Comparison of ENCODE assay signal across 1 cellular context in the genomic region with DNA sequence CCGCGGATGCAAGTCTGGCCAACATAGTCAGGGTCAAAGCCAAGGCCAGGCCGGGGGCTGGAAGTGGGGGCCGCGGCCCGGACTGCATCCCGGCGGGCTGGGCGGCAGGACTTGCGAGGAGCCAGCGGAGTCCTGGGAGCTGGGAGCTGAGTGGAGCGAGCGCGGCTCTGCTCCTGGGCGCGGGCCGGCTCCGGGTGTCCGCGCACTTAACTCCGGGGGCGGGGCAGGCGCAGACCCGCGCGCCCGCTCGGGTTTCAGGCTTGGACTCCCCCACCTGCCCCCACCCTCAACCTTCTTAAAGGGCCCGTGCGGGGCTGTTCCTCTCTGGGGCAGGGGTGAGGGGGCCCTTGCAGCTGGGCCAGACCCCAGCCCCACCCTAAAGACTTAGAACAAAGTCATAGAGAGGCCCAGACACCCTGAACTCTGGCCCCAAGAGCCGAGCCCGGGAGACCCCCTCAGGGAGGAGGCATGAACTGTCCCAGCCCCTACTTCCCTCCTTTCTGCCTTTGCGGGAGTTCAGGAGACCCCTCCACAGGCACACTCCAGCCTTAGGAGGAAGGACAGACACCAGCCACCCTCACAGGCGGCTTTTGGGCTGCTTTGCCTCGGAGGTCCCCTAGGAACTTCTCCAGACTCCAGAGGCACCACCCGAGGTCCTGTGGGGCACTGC.
TF ChIP-seq lines count a peak whose summit lies in the region.

A gene with protein sequence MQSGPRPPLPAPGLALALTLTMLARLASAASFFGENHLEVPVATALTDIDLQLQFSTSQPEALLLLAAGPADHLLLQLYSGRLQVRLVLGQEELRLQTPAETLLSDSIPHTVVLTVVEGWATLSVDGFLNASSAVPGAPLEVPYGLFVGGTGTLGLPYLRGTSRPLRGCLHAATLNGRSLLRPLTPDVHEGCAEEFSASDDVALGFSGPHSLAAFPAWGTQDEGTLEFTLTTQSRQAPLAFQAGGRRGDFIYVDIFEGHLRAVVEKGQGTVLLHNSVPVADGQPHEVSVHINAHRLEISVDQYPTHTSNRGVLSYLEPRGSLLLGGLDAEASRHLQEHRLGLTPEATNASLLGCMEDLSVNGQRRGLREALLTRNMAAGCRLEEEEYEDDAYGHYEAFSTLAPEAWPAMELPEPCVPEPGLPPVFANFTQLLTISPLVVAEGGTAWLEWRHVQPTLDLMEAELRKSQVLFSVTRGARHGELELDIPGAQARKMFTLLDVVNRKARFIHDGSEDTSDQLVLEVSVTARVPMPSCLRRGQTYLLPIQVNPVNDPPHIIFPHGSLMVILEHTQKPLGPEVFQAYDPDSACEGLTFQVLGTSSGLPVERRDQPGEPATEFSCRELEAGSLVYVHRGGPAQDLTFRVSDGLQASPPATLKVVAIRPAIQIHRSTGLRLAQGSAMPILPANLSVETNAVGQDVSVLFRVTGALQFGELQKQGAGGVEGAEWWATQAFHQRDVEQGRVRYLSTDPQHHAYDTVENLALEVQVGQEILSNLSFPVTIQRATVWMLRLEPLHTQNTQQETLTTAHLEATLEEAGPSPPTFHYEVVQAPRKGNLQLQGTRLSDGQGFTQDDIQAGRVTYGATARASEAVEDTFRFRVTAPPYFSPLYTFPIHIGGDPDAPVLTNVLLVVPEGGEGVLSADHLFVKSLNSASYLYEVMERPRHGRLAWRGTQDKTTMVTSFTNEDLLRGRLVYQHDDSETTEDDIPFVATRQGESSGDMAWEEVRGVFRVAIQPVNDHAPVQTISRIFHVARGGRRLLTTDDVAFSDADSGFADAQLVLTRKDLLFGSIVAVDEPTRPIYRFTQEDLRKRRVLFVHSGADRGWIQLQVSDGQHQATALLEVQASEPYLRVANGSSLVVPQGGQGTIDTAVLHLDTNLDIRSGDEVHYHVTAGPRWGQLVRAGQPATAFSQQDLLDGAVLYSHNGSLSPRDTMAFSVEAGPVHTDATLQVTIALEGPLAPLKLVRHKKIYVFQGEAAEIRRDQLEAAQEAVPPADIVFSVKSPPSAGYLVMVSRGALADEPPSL (N-terminal part only) (minus strand): TSS at position 181 of the 670 bp plus-strand sequence. CDS start 93 bp downstream, at position 88.

TF ChIP-seq in H1, 55 proteins besides CTCF, POLR2A, EP300 and RAD21:
- peak; percentile 35 for TF ChIP-seq ASH2L (IDR thresholded peaks at IDR 0.05; ENCODE audit: low read length)
- no peak for TF ChIP-seq JUND (IDR thresholded peaks at IDR 0.05; ENCODE audit: low read length)
- no peak for TF ChIP-seq HDAC2 (IDR thresholded peaks at IDR 0.05; ENCODE audit: borderline replicate concordance in 1 of 2, low read depth in 2 of 2, low read length in 2 of 2)
- TF ChIP-seq KDM4A (IDR thresholded peaks at IDR 0.05; ENCODE audit: low read depth, low read length, severe bottlenecking): peak; percentile 53
- TF ChIP-seq PHF8 (conservative IDR thresholded peaks at IDR 0.05; ENCODE audit: low read depth, low read length): peak; percentile 36; the same call in 1 of the 2 replicates
- peak; percentile 21; the same call in 1 of the 2 replicates for TF ChIP-seq TAF1 (IDR thresholded peaks at IDR 0.05; ENCODE audit: low read depth, low read length)
- 0 out of 2 replicates have a peak, but pooled peaks have one; percentile 9 for TF ChIP-seq GABPA (IDR thresholded peaks at IDR 0.05; ENCODE audit: borderline replicate concordance, insufficient read depth, low read length)
- TF ChIP-seq NRF1 (IDR thresholded peaks at IDR 0.05; ENCODE audit: low read depth, low read length): no peak
TF ChIP-seq in H1: peak in this region for 5.
